ENCODE assay signal across 10 cellular contexts in the genomic region with DNA sequence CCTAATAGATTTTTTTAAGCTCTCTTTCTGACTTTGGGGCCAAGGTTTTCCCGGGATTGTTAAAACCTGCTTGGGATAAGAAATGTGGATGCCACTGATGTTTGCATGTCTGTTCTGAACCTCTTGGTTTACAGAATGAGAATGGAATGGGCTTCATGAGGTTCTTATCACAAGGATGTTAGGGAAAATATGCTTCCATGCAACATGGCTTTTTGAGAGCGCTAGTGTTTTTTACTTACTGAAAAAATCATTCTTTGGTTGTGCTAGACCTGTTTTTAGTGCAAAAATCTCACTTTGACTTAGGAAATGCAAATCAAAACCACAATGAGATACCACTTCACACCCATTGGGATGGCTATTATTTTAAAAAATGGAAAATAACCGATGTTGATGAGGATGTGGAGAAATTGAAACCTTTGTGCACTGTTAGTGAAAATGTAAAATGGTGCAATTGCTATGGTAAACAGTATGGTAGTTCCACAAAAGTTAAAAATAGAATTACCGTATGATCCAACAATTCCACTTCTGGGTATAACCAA. TPM values are rescaled to one million over a fixed set of nuclear protein-coding genes. Genes with fewer than 3 reads are reported as not detected.
DNase-seq lines count a peak whose midpoint lies in the region; ATAC-seq, FAIRE-seq and TF ChIP-seq lines count a peak whose summit lies in the region.
"Had no signal": no experiment of that assay in that cellular context is flagged by ENCODE, and none has a peak within 500 bp of the region (broad histone marks: within the 10 kb centered on the region; RNA-seq: fewer than 3 reads in every experiment).

No MANE protein-coding gene starts in this region.

- H3K23ac ChIP-seq in IMR-90 (ENCODE audit: low read depth, low read length) (no peak overlapping the region), trophoblast cell (ENCODE audit: low read length) (no peak overlapping the region)

- H3K27ac Mint-ChIP-seq in glutamatergic neuron (ENCODE audit: unreplicated experiment), result peak overlapping the region; percentile 41

- WGBS in IMR-90 (ENCODE audit: extremely low coverage in 2 of 2, insufficient read length in 1 of 2), 2 experiments, result no CpG with 5 or more reads among the region's 4 CpGs
- no CpG with 5 or more reads among the region's 4 CpGs for WGBS in trophoblast cell (ENCODE audit: extremely low coverage, insufficient coverage, insufficient read length)
- 64 to 74% methylated on average over 4 of the region's 4 CpGs for WGBS in testis, 2 donors

- H3K14ac ChIP-seq in IMR-90 (replicated peaks; ENCODE audit: low read depth, low read length) (no peak overlapping the region), trophoblast cell (ENCODE audit: low read length) (no peak overlapping the region)

- CTCF ChIA-PET in IMR-90 (lab: Yijun Ruan, JAX), result interaction anchor here (1.0 kb wide), 1 partner anchor 20 kb away, joined by 3 read pairs; no protein-coding TSS in a partner anchor

- H3K4me1 Mint-ChIP-seq in glutamatergic neuron (ENCODE audit: low read depth, unreplicated experiment), result peaks cover 28% of the 10 kb centered on the region

- no peak overlapping the region for H2BK120ac ChIP-seq in IMR-90 (ENCODE audit: low read depth, low read length)
- no peak overlapping the region for H2BK120ac ChIP-seq in trophoblast cell (ENCODE audit: insufficient read depth, low read length, poor library complexity)

- POLR2A ChIA-PET in IMR-90 (lab: Charles Lee; ENCODE audit: unreplicated experiment), result no interaction called here

- no peak overlapping the region for H4K5ac ChIP-seq in IMR-90 (ENCODE audit: low read depth, low read length)

- peaks cover 3% of the 10 kb centered on the region for H3K27me3 Mint-ChIP-seq in glutamatergic neuron (ENCODE audit: unreplicated experiment)

- dilution Hi-C loops in IMR-90 (cut with HindIII; ENCODE audit: low sequenced_read_pairs, unreplicated experiment), result no loop called here

- H3K4me2 ChIP-seq in IMR-90 (ENCODE audit: low read depth, low read length) (no peak overlapping the region), trophoblast cell (ENCODE audit: low read length) (no peak overlapping the region)

- H4K8ac ChIP-seq in IMR-90 (ENCODE audit: low read depth in 2 of 2, low read length in 2 of 2) (no peak overlapping the region), trophoblast cell (ENCODE audit: low read depth, low read length) (no peak overlapping the region)

- ATAC-seq in GM18498 (IDR thresholded peaks at IDR 0.05; ENCODE audit: unreplicated experiment) (peak; percentile 25), GM21447 (IDR thresholded peaks at IDR 0.05; ENCODE audit: unreplicated experiment) (peak; percentile 43), IMR-90 (ENCODE audit: low read depth) (no peak)

- H4K91ac ChIP-seq in IMR-90 (ENCODE audit: insufficient read depth, low read depth, low read length) (no peak overlapping the region), trophoblast cell (ENCODE audit: low read depth, low read length) (no peak overlapping the region)

- peaks cover 16% of the 10 kb centered on the region for H3K9me3 Mint-ChIP-seq in glutamatergic neuron (ENCODE audit: unreplicated experiment)

- no peak overlapping the region for H3K18ac ChIP-seq in IMR-90 (ENCODE audit: low read depth, low read length)
- no peak overlapping the region for H3K18ac ChIP-seq in trophoblast cell (ENCODE audit: low read length)

- H3K36me3 ChIP-seq in IMR-90 (ENCODE audit: control insufficient read depth, insufficient read depth, low read length), result peaks cover 23% of the 10 kb centered on the region
- H3K36me3 ChIP-seq in trophoblast cell (ENCODE audit: control insufficient read depth in 1 of 2, insufficient read depth in 2 of 2, low read length in 2 of 2), result peaks cover 34 to 36% of the 10 kb centered on the region in 2 experiments
- H3K36me3 ChIP-seq in testis (ENCODE audit: low read depth, missing control alignments), result no peaks in the 10 kb centered on the region

- peaks cover 32% of the 10 kb centered on the region for H3K36me3 Mint-ChIP-seq in glutamatergic neuron (ENCODE audit: unreplicated experiment)

- no peak overlapping the region for H2BK12ac ChIP-seq in trophoblast cell (ENCODE audit: low read length)

- no TSS peak for BruUV-seq in IMR-90 (replicated peaks; lab: Mats Ljungman, UMichigan)

- peak; percentile 37 for DNase-seq in IMR-90
- DNase-seq in glutamatergic neuron, result no peak
- DNase-seq in trophoblast cell, result no peak
- DNase-seq in D721Med (ENCODE audit: insufficient read length, low spot score), result no peak
- DNase-seq in testis, result no peak
- no peak for DNase-seq in NCI-H1930 (lab: John Stamatoyannopoulos, UW)

- no peak overlapping the region for H2BK5ac ChIP-seq in IMR-90 (ENCODE audit: low read depth, low read length, poor library complexity, severe bottlenecking)
- no peak overlapping the region for H2BK5ac ChIP-seq in trophoblast cell (ENCODE audit: low read depth, low read length, poor library complexity)

- H3K56ac ChIP-seq in IMR-90 (ENCODE audit: extremely low read depth, insufficient read depth, low read length), result no peak overlapping the region

- no peak overlapping the region for H3K9ac ChIP-seq in IMR-90 (ENCODE audit: low read depth, low read length)
- no peak overlapping the region for H3K9ac ChIP-seq in trophoblast cell (ENCODE audit: low read length)

- H3K79me2 ChIP-seq in trophoblast cell (ENCODE audit: control insufficient read depth, insufficient read depth, low read length, poor library complexity), result peaks cover 10% of the 10 kb centered on the region

- H3K4me1 ChIP-seq in IMR-90 (ENCODE audit: control insufficient read depth, insufficient read depth, low read length) (peaks cover 8% of the 10 kb centered on the region), trophoblast cell (ENCODE audit: control insufficient read depth in 1 of 2, insufficient read depth in 2 of 2, low read length in 2 of 2) (peaks cover 17 to 20% of the 10 kb centered on the region in 2 experiments), testis (peaks cover 35% of the 10 kb centered on the region)

- H3K27me3 ChIP-seq in IMR-90 (ENCODE audit: control insufficient read depth, insufficient read depth, low read length), result no peaks in the 10 kb centered on the region
- H3K27me3 ChIP-seq in trophoblast cell (ENCODE audit: insufficient read depth, low read length), result no peaks in the 10 kb centered on the region
- no peaks in the 10 kb centered on the region for H3K27me3 ChIP-seq in testis

- H2AFZ ChIP-seq in IMR-90 (replicated peaks; ENCODE audit: low read length, poor library complexity) (no peak overlapping the region), trophoblast cell (ENCODE audit: insufficient read depth, low read length, poor library complexity) (no peak overlapping the region)

- TF ChIP-seq CTCF in IMR-90 (conservative IDR thresholded peaks at IDR 0.05; ENCODE audit: low read depth, low read length) (no peak), glutamatergic neuron (IDR thresholded peaks at IDR 0.05; ENCODE audit: partially characterized antibody, unreplicated experiment) (no peak), D721Med (IDR thresholded peaks at IDR 0.05; ENCODE audit: insufficient read depth, missing control alignments) (no peak), testis (IDR thresholded peaks at IDR 0.05) (no peak)

- H2BK20ac ChIP-seq in IMR-90 (ENCODE audit: low read depth, low read length), result no peak overlapping the region

- no peak for FAIRE-seq in D721Med (lab: Jason Lieb, UNC)

- no peak overlapping the region for H3K4ac ChIP-seq in IMR-90 (ENCODE audit: low read depth, low read length)
- no peak overlapping the region for H3K4ac ChIP-seq in trophoblast cell (ENCODE audit: low read depth, low read length)

- no peak overlapping the region for H2BK15ac ChIP-seq in IMR-90 (ENCODE audit: low read depth, low read length)

- H3K9me3 ChIP-seq in IMR-90 (ENCODE audit: control insufficient read depth, insufficient read depth, low read length), result no peaks in the 10 kb centered on the region
- no peaks in the 10 kb centered on the region for H3K9me3 ChIP-seq in trophoblast cell (ENCODE audit: insufficient read depth, low read depth, low read length)
- H3K9me3 ChIP-seq in testis, result no peaks in the 10 kb centered on the region

- no peak overlapping the region for H2AK9ac ChIP-seq in IMR-90 (replicated peaks; ENCODE audit: low read depth, low read length, poor library complexity)

- H3K27ac ChIP-seq in IMR-90 (ENCODE audit: insufficient read depth, low read length) (no peak overlapping the region), trophoblast cell (ENCODE audit: low read depth, low read length) (no peak overlapping the region), testis (no peak overlapping the region)

- H4K12ac ChIP-seq in trophoblast cell (ENCODE audit: low read depth, low read length), result no peak overlapping the region

- in situ Hi-C loops in IMR-90 (cut with MboI; ENCODE audit: low sequenced_read_pairs), result no loop called here

- TF ChIP-seq POLR2A in IMR-90 (IDR thresholded peaks at IDR 0.05; ENCODE audit: low read depth, low read length) (no peak), testis (IDR thresholded peaks at IDR 0.05) (no peak)

- no peak for TF ChIP-seq RAD21 in IMR-90 (IDR thresholded peaks at IDR 0.05; ENCODE audit: low read length)

- H3K9me1 ChIP-seq in IMR-90 (ENCODE audit: insufficient read depth, low read length), result peaks cover 28% of the 10 kb centered on the region

- peaks cover 19% of the 10 kb centered on the region; the same call in 1 of the 2 replicates for H4K20me1 ChIP-seq in IMR-90 (ENCODE audit: insufficient read depth, low read length)

- no peak overlapping the region for H2AK5ac ChIP-seq in IMR-90 (ENCODE audit: low read depth, low read length)
- no peak overlapping the region for H2AK5ac ChIP-seq in trophoblast cell (ENCODE audit: low read length)

- intact Hi-C loops in IMR-90 (cut with micrococcal nuclease), result no loop called here
- intact Hi-C loops in testis (cut with DNase I; ENCODE audit: low total_unique reads), result no loop called here

- no peak overlapping the region for H3K4me3 Mint-ChIP-seq in glutamatergic neuron (ENCODE audit: unreplicated experiment)

- H3K4me3 ChIP-seq in IMR-90 (ENCODE audit: insufficient read depth, low read depth, low read length) (no peak overlapping the region), trophoblast cell (ENCODE audit: low read depth, low read length) (no peak overlapping the region), testis (no peak overlapping the region)

- H3K79me1 ChIP-seq in IMR-90 (ENCODE audit: low read depth in 1 of 2, low read length in 2 of 2) (peaks cover 26 to 75% of the 10 kb centered on the region in 2 experiments), trophoblast cell (ENCODE audit: low read length) (peaks cover 3% of the 10 kb centered on the region)

RNA-seq across cellular contexts. Expression of a gene that starts 38.8 kb away (rescaled TPM):
- 13.3 and 18.5 TPM in 2 replicates for total RNA-seq in IMR-90 (2012; rRNA removed)
- 40.6 and 43.0 TPM in 2 replicates for polyA plus RNA-seq in IMR-90 (2012; rRNA removed)
- polyA plus RNA-seq in IMR-90 (2012; cell fraction: cytosol; rRNA removed), result 55.8 and 57.7 TPM in 2 replicates
- 36.3 and 44.3 TPM in 2 replicates for polyA plus RNA-seq in IMR-90 (2012; cell fraction: nucleus; rRNA removed; ENCODE audit: low replicate concordance)
- 141 TPM for total RNA-seq in glutamatergic neuron (ENCODE audit: unreplicated experiment)
- 77.2 and 78.0 TPM in 2 replicates for polyA plus RNA-seq in trophoblast cell (2013)
- total RNA-seq in testis, result 10 to 100 TPM; 61.4 to 64.6 TPM
- polyA plus RNA-seq in testis (ENCODE audit: insufficient read depth, low read depth, low replicate concordance), result 59.1 TPM

RNA-seq across cellular contexts. Expression of a gene that starts 44.8 kb away (rescaled TPM):
- not detected in 2 replicates for total RNA-seq in IMR-90 (2012; rRNA removed)
- polyA plus RNA-seq in IMR-90 (2012; rRNA removed), result not detected in 2 replicates
- polyA plus RNA-seq in IMR-90 (2012; cell fraction: cytosol; rRNA removed), result not detected in 2 replicates
- polyA plus RNA-seq in IMR-90 (2012; cell fraction: nucleus; rRNA removed; ENCODE audit: low replicate concordance), result not detected in 2 replicates
- 0.12 TPM for total RNA-seq in glutamatergic neuron (ENCODE audit: unreplicated experiment)
- polyA plus RNA-seq in trophoblast cell (2013), result 0.10 and 0.19 TPM in 2 replicates
- 1 to 10 TPM in 1 of 2 donors, under 1 TPM in 1; 0.55 to 1.1 TPM for total RNA-seq in testis
- 0.22 TPM for polyA plus RNA-seq in testis (ENCODE audit: insufficient read depth, low read depth, low replicate concordance)
- total RNA-seq: Right ventricle myocardium inferior had no signal
- polyA plus RNA-seq: urinary bladder had no signal
